Comparison of ENCODE assay signal across 1 cellular context in the genomic region with DNA sequence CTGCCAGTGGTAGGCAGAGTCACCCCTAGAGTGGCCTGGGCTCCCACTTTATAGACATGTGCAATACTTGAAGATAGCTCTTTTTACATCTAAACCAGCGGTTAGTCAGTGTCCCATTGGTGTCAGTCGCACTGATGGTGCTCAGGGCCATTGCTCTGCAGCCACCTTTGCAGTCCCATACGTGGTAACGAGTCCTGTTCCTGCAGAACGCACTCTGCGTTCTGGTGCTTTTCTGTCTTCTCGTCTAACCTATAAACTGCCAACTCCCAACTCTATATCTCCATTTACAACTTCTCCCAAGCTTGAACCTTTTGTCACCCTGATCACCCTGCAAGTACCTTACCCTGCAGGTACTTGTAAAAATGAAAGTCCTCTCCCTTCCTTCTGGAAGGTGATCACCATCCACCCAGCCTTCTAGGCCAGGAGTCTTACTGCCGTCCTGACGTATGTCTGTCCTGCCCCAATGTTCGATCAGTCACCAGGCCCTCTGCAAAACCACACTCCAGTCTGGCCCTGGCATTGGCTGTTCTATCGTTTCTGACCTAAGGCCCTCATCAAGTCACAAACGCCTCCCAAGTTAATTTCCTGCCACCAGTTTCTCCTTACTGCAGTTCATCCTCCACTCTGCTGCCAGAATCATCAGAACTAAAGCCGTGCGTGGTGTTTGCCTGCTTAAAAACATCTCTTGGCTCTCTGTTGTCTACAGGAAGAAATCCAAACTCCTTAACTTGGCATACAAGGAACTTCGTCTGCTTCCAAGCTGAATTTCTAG.
TF ChIP-seq lines count a peak whose summit lies in the region.

No MANE protein-coding gene starts in this region.

TF ChIP-seq in WTC11, 78 proteins besides CTCF, POLR2A, EP300 and RAD21 (continued from another document):
- TF ChIP-seq ZNF263 (CRISPR knock-in tag; IDR thresholded peaks at IDR 0.05; ENCODE audit: low read depth), result no peak
